24 cellular contexts compared by ENCODE assay signal in the genomic region with DNA sequence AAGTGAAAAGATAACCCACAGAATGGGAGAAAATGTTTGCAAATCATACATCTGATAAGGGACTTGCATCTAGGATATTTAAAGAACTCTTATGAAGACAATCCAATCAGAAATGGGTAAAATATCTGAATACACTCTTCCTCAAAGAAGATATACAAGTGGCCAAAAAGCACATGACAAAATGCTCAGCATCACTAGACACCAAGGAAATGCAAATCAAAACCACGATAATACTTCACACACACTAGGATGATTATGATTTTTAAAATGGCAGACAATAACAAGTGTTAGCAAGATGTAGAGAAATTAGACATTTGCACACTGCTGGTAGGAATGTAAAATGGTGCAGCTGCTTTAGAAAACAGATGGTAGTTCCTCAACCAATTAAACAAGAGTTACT. TPM values are rescaled to one million over a fixed set of nuclear protein-coding genes. Genes with fewer than 3 reads are reported as not detected.
DNase-seq lines count a peak whose midpoint lies in the region; ATAC-seq and TF ChIP-seq lines count a peak whose summit lies in the region.
"Had no signal": no experiment of that assay in that cellular context is flagged by ENCODE, and none has a peak within 500 bp of the region (broad histone marks: within the 10 kb centered on the region; RNA-seq: fewer than 3 reads in every experiment).

No MANE protein-coding gene starts in this region.

- H2AFZ ChIP-seq in GM23338: no peak overlapping the region

- no peaks in the 10 kb centered on the region for H3K9me3 ChIP-seq in T-helper 17 cell (ENCODE audit: control insufficient read depth, low read length, poor library complexity, severe bottlenecking)
- H3K9me3 ChIP-seq: A549, SJSA1 had no signal

- H3K27me3 Mint-ChIP-seq in HFFc6 (ENCODE audit: insufficient read depth) (peaks cover 10% of the 10 kb centered on the region), T-helper 17 cell (peaks cover 11% of the 10 kb centered on the region), memory B cell (no peaks in the 10 kb centered on the region), GM23338 (ENCODE audit: insufficient read depth, low read depth, poor library complexity) (peaks cover 8% of the 10 kb centered on the region)
- no peaks in the 10 kb centered on the region for H3K27me3 Mint-ChIP-seq in activated T-cell treated with anti-CD3 and anti-CD28 coated beads, Interleukin-2, amount 50 U/mL, for 72 hours (ENCODE audit: low read depth)

- 0 out of 2 replicates have a peak, but pooled peaks cover 2% of the 10 kb centered on the region for H3K27me3 ChIP-seq in BJ (ENCODE audit: control insufficient read depth, insufficient read depth, low read length)
- no peaks in the 10 kb centered on the region for H3K27me3 ChIP-seq in GM23338 (ENCODE audit: insufficient read depth)
- H3K27me3 ChIP-seq: SJSA1 had no signal

- no peaks in the 10 kb centered on the region for H3K79me2 ChIP-seq in GM23338 (replicated peaks; ENCODE audit: insufficient read depth)

- ATAC-seq in T-helper 17 cell (no peak), memory B cell (ENCODE audit: low read depth) (peak; percentile 81), GM23338 (no peak)
- no peak for ATAC-seq in activated T-cell treated with anti-CD3 and anti-CD28 coated beads, Interleukin-2, amount 50 U/mL, for 72 hours (replicated peaks in 1 of 2)
- ATAC-seq: A549 had no signal

- H3K9me3 Mint-ChIP-seq in HFFc6 (no peaks in the 10 kb centered on the region), memory B cell (no peaks in the 10 kb centered on the region), GM23338 (no peaks in the 10 kb centered on the region)
- H3K9me3 Mint-ChIP-seq in activated T-cell treated with anti-CD3 and anti-CD28 coated beads, Interleukin-2, amount 50 U/mL, for 72 hours: no peaks in the 10 kb centered on the region

- no peak overlapping the region for H3K4me2 ChIP-seq in GM23338
- H3K4me2 ChIP-seq: A549 had no signal

- POLR2A ChIA-PET in BJ (lab: Charles Lee): no interaction called here

- H4K20me1 ChIP-seq in GM23338 (replicated peaks; ENCODE audit: insufficient read depth): no peaks in the 10 kb centered on the region; the same call in 1 of the 2 replicates

- no peak overlapping the region for H3K4me3 Mint-ChIP-seq in HFFc6
- no peak overlapping the region for H3K4me3 Mint-ChIP-seq in T-helper 17 cell
- H3K4me3 Mint-ChIP-seq in memory B cell: no peak overlapping the region
- H3K4me3 Mint-ChIP-seq in GM23338: no peak overlapping the region
- no peak overlapping the region for H3K4me3 Mint-ChIP-seq in activated T-cell treated with anti-CD3 and anti-CD28 coated beads, Interleukin-2, amount 50 U/mL, for 72 hours
- H3K4me3 Mint-ChIP-seq: CD14-positive monocyte had no signal

- no peak overlapping the region for H3K27ac Mint-ChIP-seq in HFFc6
- peak overlapping the region; percentile 57 for H3K27ac Mint-ChIP-seq in T-helper 17 cell
- H3K27ac Mint-ChIP-seq in memory B cell: no peak overlapping the region
- no peak overlapping the region for H3K27ac Mint-ChIP-seq in GM23338
- no peak overlapping the region for H3K27ac Mint-ChIP-seq in activated T-cell treated with anti-CD3 and anti-CD28 coated beads, Interleukin-2, amount 50 U/mL, for 72 hours
- H3K27ac Mint-ChIP-seq: CD14-positive monocyte had no signal

- H3K4me1 Mint-ChIP-seq in HFFc6 (ENCODE audit: low read depth) (peaks cover 9% of the 10 kb centered on the region; the same call in 1 of the 2 replicates), T-helper 17 cell (peaks cover 3% of the 10 kb centered on the region), memory B cell (peaks cover 9% of the 10 kb centered on the region), GM23338 (peaks cover 27% of the 10 kb centered on the region)
- no peaks in the 10 kb centered on the region for H3K4me1 Mint-ChIP-seq in activated T-cell treated with anti-CD3 and anti-CD28 coated beads, Interleukin-2, amount 50 U/mL, for 72 hours (ENCODE audit: low read depth)
- H3K4me1 Mint-ChIP-seq: CD14-positive monocyte had no signal

- no peak overlapping the region for H3K27ac ChIP-seq in GM23338 (ENCODE audit: low read depth)
- H3K27ac ChIP-seq: A549, SJSA1 had no signal

- H3K36me3 Mint-ChIP-seq in HFFc6 (ENCODE audit: low read depth) (no peaks in the 10 kb centered on the region), T-helper 17 cell (ENCODE audit: low read depth) (no peaks in the 10 kb centered on the region), memory B cell (no peaks in the 10 kb centered on the region), GM23338 (ENCODE audit: low read depth) (no peaks in the 10 kb centered on the region)
- no peaks in the 10 kb centered on the region for H3K36me3 Mint-ChIP-seq in activated T-cell treated with anti-CD3 and anti-CD28 coated beads, Interleukin-2, amount 50 U/mL, for 72 hours (ENCODE audit: insufficient read depth in 2 of 2)
- H3K36me3 Mint-ChIP-seq: CD14-positive monocyte had no signal

- H3K36me3 ChIP-seq in BJ (ENCODE audit: control insufficient read depth, insufficient read depth, low read length): no peaks in the 10 kb centered on the region
- H3K36me3 ChIP-seq in GM23338 (ENCODE audit: insufficient read depth): no peaks in the 10 kb centered on the region
- H3K36me3 ChIP-seq: SJSA1 had no signal

- no peaks in the 10 kb centered on the region for H3K9me2 ChIP-seq in GM23338 (ENCODE audit: insufficient read depth)

- H3K4me3 ChIP-seq in BJ (ENCODE audit: low read depth, low read length) (no peak overlapping the region), GM23338 (no peak overlapping the region)
- H3K4me3 ChIP-seq: A549, SJSA1 had no signal

- DNase-seq in BJ (ENCODE audit: low read depth): no peak
- DNase-seq in HFFc6: no peak
- DNase-seq in T-helper 17 cell: no peak
- no peak for DNase-seq in memory B cell (ENCODE audit: low spot score in 2 of 2)
- no peak for DNase-seq in GM23338 (ENCODE audit: low spot score)
- DNase-seq in activated T-cell treated with anti-CD3 and anti-CD28 coated beads, Interleukin-2, amount 50 U/mL, for 72 hours: no peak
- no peak for DNase-seq in H4 (ENCODE audit: low spot score)
- DNase-seq: AML-193, Calu3, GOT3, HCEC 1CT, Karpas-422, NCI-H1092 treated with DMSO at 0.1 percent for 48 hours, NCI-H1436, NCI-H187, NCI-H2081 treated with DMSO at 0.1 percent for 48 hours, NCI-H524 treated with DMSO at 0.1 percent for 48 hours, NCI-H774, Right ventricle myocardium superior, RPMI8226 had no signal

- CTCF ChIA-PET in BJ (lab: Yijun Ruan, JAX): interaction anchor here (0.8 to 1.1 kb wide), 3 partner anchors 13 to 205 kb away, joined by 3 read pairs; a partner anchor contains a TSS

- peaks cover 19% of the 10 kb centered on the region for H3K4me1 ChIP-seq in GM23338 (ENCODE audit: insufficient read depth)
- H3K4me1 ChIP-seq: A549, SJSA1 had no signal

- TF ChIP-seq CTCF in BJ (IDR thresholded peaks at IDR 0.05; ENCODE audit: insufficient read depth, low read depth, low read length) (0 out of 2 replicates have a peak, but pooled peaks have one; percentile 12), HFFc6 (IDR thresholded peaks at IDR 0.05) (0 out of 2 replicates have a peak, but pooled peaks have one; percentile 11), GM23338 (conservative IDR thresholded peaks at IDR 0.05; ENCODE audit: low read depth in 2 of 2) (no peak)

- no peaks in the 10 kb centered on the region for H3F3A ChIP-seq in GM23338 (replicated peaks; ENCODE audit: low read depth)

TF ChIP-seq in GM23338, 12 proteins besides CTCF, POLR2A, EP300 and RAD21 (continues in another document):
- no peak for TF ChIP-seq EZH2 (IDR thresholded peaks at IDR 0.05; ENCODE audit: low read depth, unreplicated experiment)
- no peak for TF ChIP-seq STAT1 (IDR thresholded peaks at IDR 0.05; ENCODE audit: unreplicated experiment)

RNA-seq across cellular contexts. Expression of a gene that starts 34.8 kb away (rescaled TPM):
- polyA plus RNA-seq in BJ (2011; rRNA removed) (4.6 and 7.2 TPM in 2 replicates), GM23338 (2016; fragmentation: Nextera tagmentation; extraction: Ambion mirVana) (7.4 and 9.8 TPM in 2 replicates)
- polyA minus RNA-seq in BJ (2011; rRNA and poly(A)+ RNA removed): 3.6 and 3.7 TPM in 2 replicates
- total RNA-seq in HFFc6 (2021; fragmentation: NEBNext Ultra II Directional; extraction: Animal tissue kit (Norgen Biotek cat#: 25700)): 1 to 10 TPM; 4.3 to 7.0 (median 6.3) TPM
- total RNA-seq in T-helper 17 cell: 10 to 100 TPM; 11.7 to 11.9 TPM
- 11.8 and 13.1 TPM in 2 replicates for total RNA-seq in GM23338 (2014; rRNA removed; shearing (Covaris generic))
- 10 to 100 TPM; 12.2 to 14.3 TPM for total RNA-seq in activated T-cell treated with anti-CD3 and anti-CD28 coated beads, Interleukin-2, amount 50 U/mL, for 72 hours
- total RNA-seq in H4 (2014; rRNA removed; shearing (Covaris generic)): 13.3 and 25.6 TPM in 2 replicates

RNA-seq across cellular contexts. Expression of a gene that starts 52.2 kb away (rescaled TPM):
- 0.76 and 0.89 TPM in 2 replicates for polyA plus RNA-seq in BJ (2011; rRNA removed)
- 1.7 and 1.9 TPM in 2 replicates for polyA minus RNA-seq in BJ (2011; rRNA and poly(A)+ RNA removed)
- total RNA-seq in HFFc6 (2021; fragmentation: NEBNext Ultra II Directional; extraction: Animal tissue kit (Norgen Biotek cat#: 25700)): 1 to 10 TPM; 2.3 to 4.7 (median 2.9) TPM
- total RNA-seq in T-helper 17 cell: 1 to 10 TPM; 1.4 to 3.1 TPM
- 12.8 and 13.1 TPM in 2 replicates for total RNA-seq in GM23338 (2014; rRNA removed; shearing (Covaris generic))
- 4.1 and 4.9 TPM in 2 replicates for polyA plus RNA-seq in GM23338 (2016; fragmentation: Nextera tagmentation; extraction: Ambion mirVana)
- total RNA-seq in activated T-cell treated with anti-CD3 and anti-CD28 coated beads, Interleukin-2, amount 50 U/mL, for 72 hours: 1 to 10 TPM; 3.3 to 5.2 TPM
- 0.82 and 0.87 TPM in 2 replicates for total RNA-seq in H4 (2014; rRNA removed; shearing (Covaris generic))
- total RNA-seq: G401 had no signal

Comparison
In these comparisons a context has a peak if more than half of its experiments do, and no peak if none do; other contexts are left out.
1. CTCF ChIP-seq: peak in BJ (single experiment) and HFFc6 (single experiment); none in GM23338 (0 of 2).